ENCODE assay signal across 8 cellular contexts in the genomic region with DNA sequence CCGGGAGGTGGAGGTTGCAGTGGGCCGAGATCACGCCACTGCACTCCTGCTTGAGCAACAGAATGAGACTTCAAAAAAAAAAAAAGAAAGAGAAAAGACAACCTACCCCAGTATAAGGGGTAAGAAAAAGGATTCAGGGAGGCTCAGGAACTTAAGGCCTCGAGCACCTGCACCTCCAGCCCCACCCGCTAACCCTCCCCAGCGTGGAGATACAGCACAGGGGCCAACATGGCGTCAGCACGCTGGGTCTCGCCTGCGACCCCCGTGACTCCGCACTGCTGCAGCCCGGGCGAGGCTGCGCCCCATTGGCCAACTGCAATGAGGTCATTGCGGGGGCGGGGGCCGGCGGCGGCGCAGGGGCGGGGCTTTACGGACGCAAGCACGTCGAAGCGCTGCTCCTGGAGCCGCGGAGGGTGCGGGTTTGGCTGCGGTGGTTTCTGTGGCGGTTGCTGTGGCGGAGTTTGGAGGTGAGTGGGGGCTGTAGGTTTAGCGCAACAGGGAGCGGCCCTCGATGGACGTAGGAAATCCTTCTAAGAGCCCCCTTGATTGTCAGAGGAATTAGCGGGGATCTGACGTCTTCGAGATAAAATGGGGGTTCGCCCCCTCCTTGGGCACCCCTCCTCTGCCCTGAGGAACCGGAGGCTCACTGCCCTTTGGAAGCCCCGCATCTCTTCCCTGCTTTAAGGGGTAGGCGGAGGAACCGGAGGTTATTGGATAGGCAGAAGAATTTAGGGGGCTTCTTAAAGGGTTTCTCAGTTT. TPM values are rescaled to one million over a fixed set of nuclear protein-coding genes. Genes with fewer than 3 reads are reported as not detected.
DNase-seq lines count a peak whose midpoint lies in the region; ATAC-seq lines count a peak whose summit lies in the region.

Gene ATP6V0A1 (plus strand): TSS at position 382 of the 759 bp plus-strand sequence. CDS start 2,017 bp downstream, outside the sequence.

- no peaks in the 10 kb centered on the region for H3K36me3 ChIP-seq in CD4-positive, alpha-beta memory T cell (ENCODE audit: insufficient read depth, low read length)
- peaks cover 24% of the 10 kb centered on the region for H3K36me3 ChIP-seq in HUES64 (ENCODE audit: insufficient read depth, low read length)
- no peaks in the 10 kb centered on the region for H3K36me3 ChIP-seq in mucosa of stomach (ENCODE audit: control insufficient read depth, insufficient read depth, low read length)

- POLR2A ChIA-PET in CD4-positive, alpha-beta memory T cell (lab: Charles Lee; ENCODE audit: partially characterized antibody): interaction anchor here (0.6 to 1.5 kb wide), 3 partner anchors 25 to 70 kb away, joined by 3 to 6 read pairs (median 3); partner anchors contain the start of gene STAT3

- H3K9ac ChIP-seq in HUES64 (ENCODE audit: low read depth, low read length): peak within 1 kb of the TSS; percentile 53
- H3K9ac ChIP-seq in mucosa of stomach (ENCODE audit: low read length): peak within 1 kb of the TSS; percentile 92

- peaks cover 31 to 43% (median 40%) of the 10 kb centered on the region in 4 donors for H3K4me1 Mint-ChIP-seq in CD4-positive, alpha-beta memory T cell
- H3K4me1 Mint-ChIP-seq in activated T-cell treated with anti-CD3 and anti-CD28 coated beads, Interleukin-2, amount 50 U/mL, for 4 hours (ENCODE audit: low read depth): peaks cover 41% of the 10 kb centered on the region

- intact Hi-C loops in CD4-positive, alpha-beta memory T cell (cut with micrococcal nuclease): loop anchor here (5.0 kb wide), 2 partner anchors 36 to 51 kb away; partner anchors contain the start of gene CAVIN1

- peak within 1 kb of the TSS; percentile 56 to 67 for H3K4me3 ChIP-seq in CD4-positive, alpha-beta memory T cell (ENCODE audit: low read length in 2 of 2)
- H3K4me3 ChIP-seq in HUES64 (ENCODE audit: low read length): peak within 1 kb of the TSS; percentile 80
- peak within 1 kb of the TSS; percentile 57 for H3K4me3 ChIP-seq in mucosa of stomach (ENCODE audit: low read length)

- no peaks in the 10 kb centered on the region for H3K27me3 ChIP-seq in CD4-positive, alpha-beta memory T cell (ENCODE audit: insufficient read depth, low read length)
- H3K27me3 ChIP-seq in HUES64 (ENCODE audit: insufficient read depth, low read length): no peaks in the 10 kb centered on the region
- no peaks in the 10 kb centered on the region for H3K27me3 ChIP-seq in mucosa of stomach (ENCODE audit: control insufficient read depth, insufficient read depth, low read length)

- no peaks in the 10 kb centered on the region for H3K9me3 ChIP-seq in CD4-positive, alpha-beta memory T cell (ENCODE audit: control insufficient read depth in 1 of 2, low read length in 2 of 2)
- no peaks in the 10 kb centered on the region for H3K9me3 ChIP-seq in HUES64 (ENCODE audit: insufficient read depth, low read depth, low read length)
- H3K9me3 ChIP-seq in mucosa of stomach (ENCODE audit: control insufficient read depth, low read length): no peaks in the 10 kb centered on the region

- CTCF ChIA-PET in CD4-positive, alpha-beta memory T cell (lab: Charles Lee; ENCODE audit: partially characterized antibody): interaction anchor here (1.4 to 1.5 kb wide), 2 partner anchors 17 to 30 kb away, joined by 3 to 4 read pairs; no protein-coding TSS in a partner anchor

- ATAC-seq in GM21360 (IDR thresholded peaks at IDR 0.05; ENCODE audit: unreplicated experiment) (peak; percentile 75), esophagus mucosa (peak; percentile 94)
- ATAC-seq in activated T-cell treated with anti-CD3 and anti-CD28 coated beads, Interleukin-2, amount 50 U/mL, for 4 hours: peak; percentile 88 to 89

- no peaks in the 10 kb centered on the region for H3K27me3 Mint-ChIP-seq in CD4-positive, alpha-beta memory T cell
- H3K27me3 Mint-ChIP-seq in activated T-cell treated with anti-CD3 and anti-CD28 coated beads, Interleukin-2, amount 50 U/mL, for 4 hours (ENCODE audit: low read depth): no peaks in the 10 kb centered on the region

- WGBS in HUES64: 1% methylated on average over 43 of the region's 45 CpGs

- DNase-seq in CD4-positive, alpha-beta memory T cell: peak; percentile 75 to 88 (median 77)
- peak; percentile 59 for DNase-seq in OCI-M2 (lab: John Stamatoyannopoulos, UW; ENCODE audit: unreplicated experiment)
- DNase-seq in activated T-cell treated with anti-CD3 and anti-CD28 coated beads, Interleukin-2, amount 50 U/mL, for 4 hours: peak; percentile 85
- DNase-seq in stimulated activated CD8-positive, alpha-beta memory T cell treated with anti-CD3 and anti-CD28 coated beads, Interleukin-4, amount 100 ng/mL, for 48 hours: peak; percentile 96

- peak within 1 kb of the TSS; percentile 42 for H3K27ac ChIP-seq in CD4-positive, alpha-beta memory T cell (ENCODE audit: low read depth, low read length)
- peak within 1 kb of the TSS; percentile 55; the same call in 1 of the 2 replicates for H3K27ac ChIP-seq in HUES64 (ENCODE audit: low read depth, low read length)

- peak within 1 kb of the TSS; percentile 86 to 93 (median 90) for H3K27ac Mint-ChIP-seq in CD4-positive, alpha-beta memory T cell

- peaks cover 45% of the 10 kb centered on the region for H3K4me1 ChIP-seq in CD4-positive, alpha-beta memory T cell (ENCODE audit: insufficient read depth, low read length)
- H3K4me1 ChIP-seq in HUES64 (ENCODE audit: insufficient read depth, low read length) (peaks cover 22% of the 10 kb centered on the region), mucosa of stomach (ENCODE audit: control insufficient read depth, insufficient read depth, low read length) (peaks cover 20% of the 10 kb centered on the region)

- peak within 1 kb of the TSS; percentile 85 to 94 (median 91) for H3K4me3 Mint-ChIP-seq in CD4-positive, alpha-beta memory T cell
- peak within 1 kb of the TSS; percentile 90 for H3K4me3 Mint-ChIP-seq in activated T-cell treated with anti-CD3 and anti-CD28 coated beads, Interleukin-2, amount 50 U/mL, for 4 hours

- peaks cover 0 to 4% of the 10 kb centered on the region in 2 donors for H3K36me3 Mint-ChIP-seq in CD4-positive, alpha-beta memory T cell
- peaks cover 8% of the 10 kb centered on the region for H3K36me3 Mint-ChIP-seq in activated T-cell treated with anti-CD3 and anti-CD28 coated beads, Interleukin-2, amount 50 U/mL, for 4 hours (ENCODE audit: insufficient read depth)

- peaks cover 0 to 2% (median 0%) of the 10 kb centered on the region in 8 donors for H3K9me3 Mint-ChIP-seq in CD4-positive, alpha-beta memory T cell
- no peaks in the 10 kb centered on the region for H3K9me3 Mint-ChIP-seq in activated T-cell treated with anti-CD3 and anti-CD28 coated beads, Interleukin-2, amount 50 U/mL, for 4 hours

RNA-seq across cellular contexts. Expression of gene ATP6V0A1, which starts in this region (rescaled TPM):
- total RNA-seq in CD4-positive, alpha-beta memory T cell: 10 to 100 TPM; 13.1 to 15.9 TPM
- 1 to 10 TPM; 3.9 to 6.4 TPM for polyA plus RNA-seq in CD4-positive, alpha-beta memory T cell
- 24.8 TPM for polyA plus RNA-seq in HUES64 (2013, experiment 1 of 2)
- 25.4 TPM for polyA plus RNA-seq in HUES64 (2013, experiment 2 of 2)
- total RNA-seq in activated T-cell treated with anti-CD3 and anti-CD28 coated beads, Interleukin-2, amount 50 U/mL, for 4 hours: 10 to 100 TPM; 12.8 to 18.0 (median 14.4) TPM
- 40.1 TPM for total RNA-seq in esophagus mucosa

Comparison
In these comparisons a context has a peak if more than half of its experiments do, and no peak if none do; other contexts are left out.
1. Peak in every context shown above with its lines: DNase-seq, ATAC-seq, H3K4me3 ChIP-seq and H3K27ac ChIP-seq.